Comparison of ENCODE assay signal across 8 cellular contexts in the genomic region with DNA sequence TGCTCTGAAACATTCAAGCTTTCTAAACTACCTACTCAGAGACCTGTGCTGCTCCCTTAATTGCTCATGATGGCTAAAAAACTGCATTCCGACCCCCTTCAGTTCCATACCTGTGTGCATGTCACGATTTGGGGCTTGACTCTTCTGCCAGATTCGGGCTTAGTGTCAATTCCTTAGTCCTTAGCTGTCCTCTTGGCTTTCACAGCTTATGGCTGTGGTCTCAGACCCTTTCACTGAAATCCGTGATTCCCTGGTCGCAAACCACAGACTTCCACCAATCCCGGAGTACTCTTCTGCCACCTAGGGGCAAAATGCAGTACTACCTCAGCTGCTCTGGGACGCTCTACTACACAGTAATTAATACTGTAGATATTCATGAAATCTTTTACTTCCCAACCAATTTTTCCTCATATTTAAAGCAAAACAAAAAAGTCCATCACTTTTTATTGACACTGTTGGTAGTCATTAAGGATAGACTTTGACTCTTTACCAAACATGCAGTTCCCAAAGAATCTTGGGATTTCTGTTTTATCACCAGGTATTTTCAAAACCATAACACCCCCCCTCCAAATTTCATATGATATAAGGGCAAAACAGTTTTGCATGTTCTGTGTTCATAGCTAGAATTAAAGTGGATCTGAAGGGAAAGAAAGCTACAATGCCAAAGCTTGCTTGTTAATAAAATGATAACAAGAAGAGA.
DNase-seq lines count a peak whose midpoint lies in the region; ATAC-seq and TF ChIP-seq lines count a peak whose summit lies in the region.

No MANE protein-coding gene starts in this region.

- peaks cover 10% of the 10 kb centered on the region; the same call in 1 of the 2 replicates for H3K27me3 ChIP-seq in SJSA1 (replicated peaks)
- no peaks in the 10 kb centered on the region for H3K27me3 ChIP-seq in body of pancreas

- H3K4me3 ChIP-seq in SJSA1 (no peak overlapping the region), body of pancreas (no peak overlapping the region)

- 5 to 8% methylated on average over 7 of the region's 7 CpGs for WGBS in body of pancreas, 2 donors

- no peak overlapping the region for H3K27ac ChIP-seq in SJSA1
- no peak overlapping the region for H3K27ac ChIP-seq in body of pancreas

- peak; percentile 76 to 96 (median 84) for TF ChIP-seq CTCF in body of pancreas (IDR thresholded peaks at IDR 0.05)

- no peak for TF ChIP-seq POLR2A in body of pancreas (IDR thresholded peaks at IDR 0.05)

- H3K4me1 ChIP-seq in SJSA1 (replicated peaks) (no peaks in the 10 kb centered on the region), body of pancreas (peaks cover 4% of the 10 kb centered on the region)

- H3K36me3 ChIP-seq in SJSA1, result no peaks in the 10 kb centered on the region
- H3K36me3 ChIP-seq in body of pancreas (replicated peaks in 1 of 2; ENCODE audit: insufficient read depth in 1 of 2, low read depth in 2 of 2), result no peaks in the 10 kb centered on the region

- peak; percentile 27 to 74 (median 72) for DNase-seq in NCI-H1417 (lab: John Stamatoyannopoulos, UW)
- no peak for DNase-seq in NCI-H1417 treated with DMSO at 0.1 percent for 48 hours (lab: John Stamatoyannopoulos, UW)
- DNase-seq in HuH-7.5 (ENCODE audit: low spot score), result peak; percentile 7
- DNase-seq in SJSA1 (ENCODE audit: low read depth in 1 of 2, low spot score in 2 of 2), result peak; percentile 51 to 70
- peak; percentile 62 to 75 (median 69) for DNase-seq in body of pancreas
- peak; percentile 76 for DNase-seq in iPS-NIHi11 (ENCODE audit: low spot score)
- DNase-seq in stimulated activated CD4-positive, alpha-beta T cell treated with anti-CD3 and anti-CD28 coated beads, Interleukin-12 subunit alpha, Interleukin-12 subunit beta, amount 100 ng/mL, for 48 hours (ENCODE audit: low read depth in 2 of 3, low spot score in 1 of 3), result peak; percentile 8 to 41 (median 25)

- intact Hi-C loops in body of pancreas (cut with DNase I), result no loop called here

- peak; percentile 86 for ATAC-seq in GM21528 (IDR thresholded peaks at IDR 0.05; ENCODE audit: low FRiP score, unreplicated experiment)
- peak; percentile 81 for ATAC-seq in body of pancreas

- no peaks in the 10 kb centered on the region for H3K9me3 ChIP-seq in SJSA1 (replicated peaks)
- H3K9me3 ChIP-seq in body of pancreas, result no peaks in the 10 kb centered on the region
